In genomic region chr16:47888142-47888541, GRCh38 we compare ENCODE assay signal across 1 cellular context.
TF ChIP-seq lines count a peak whose summit lies in the region.

No MANE protein-coding gene starts in this region.

TF ChIP-seq in HepG2, 621 proteins besides CTCF, POLR2A, EP300 and RAD21 (continued from another document and continues in another):
- TF ChIP-seq AKNA (CRISPR knock-in tag; IDR thresholded peaks at IDR 0.05; ENCODE audit: borderline replicate concordance), result no peak
- TF ChIP-seq MLX (CRISPR knock-in tag; IDR thresholded peaks at IDR 0.05), result peak; percentile 96
- TF ChIP-seq ZNF792 (CRISPR knock-in tag; IDR thresholded peaks at IDR 0.05), result no peak
- TF ChIP-seq NFYB (CRISPR knock-in tag; IDR thresholded peaks at IDR 0.05), result no peak
- TF ChIP-seq ZNF337 (CRISPR knock-in tag; IDR thresholded peaks at IDR 0.05; ENCODE audit: borderline replicate concordance, low read depth), result no peak
- no peak for TF ChIP-seq ZNF788 (CRISPR knock-in tag; IDR thresholded peaks at IDR 0.05; ENCODE audit: borderline replicate concordance)
- TF ChIP-seq EZH2 (conservative IDR thresholded peaks at IDR 0.05; ENCODE audit: low read depth, low read length), result no peak
- no peak for TF ChIP-seq ZUFSP (CRISPR knock-in tag; IDR thresholded peaks at IDR 0.05; ENCODE audit: borderline replicate concordance)
- TF ChIP-seq PCBP1 (IDR thresholded peaks at IDR 0.05; ENCODE audit: borderline replicate concordance, low read depth, low read length), result no peak
- TF ChIP-seq ZNF367 (CRISPR knock-in tag; IDR thresholded peaks at IDR 0.05; ENCODE audit: borderline replicate concordance), result no peak
- TF ChIP-seq, protein P1, sequence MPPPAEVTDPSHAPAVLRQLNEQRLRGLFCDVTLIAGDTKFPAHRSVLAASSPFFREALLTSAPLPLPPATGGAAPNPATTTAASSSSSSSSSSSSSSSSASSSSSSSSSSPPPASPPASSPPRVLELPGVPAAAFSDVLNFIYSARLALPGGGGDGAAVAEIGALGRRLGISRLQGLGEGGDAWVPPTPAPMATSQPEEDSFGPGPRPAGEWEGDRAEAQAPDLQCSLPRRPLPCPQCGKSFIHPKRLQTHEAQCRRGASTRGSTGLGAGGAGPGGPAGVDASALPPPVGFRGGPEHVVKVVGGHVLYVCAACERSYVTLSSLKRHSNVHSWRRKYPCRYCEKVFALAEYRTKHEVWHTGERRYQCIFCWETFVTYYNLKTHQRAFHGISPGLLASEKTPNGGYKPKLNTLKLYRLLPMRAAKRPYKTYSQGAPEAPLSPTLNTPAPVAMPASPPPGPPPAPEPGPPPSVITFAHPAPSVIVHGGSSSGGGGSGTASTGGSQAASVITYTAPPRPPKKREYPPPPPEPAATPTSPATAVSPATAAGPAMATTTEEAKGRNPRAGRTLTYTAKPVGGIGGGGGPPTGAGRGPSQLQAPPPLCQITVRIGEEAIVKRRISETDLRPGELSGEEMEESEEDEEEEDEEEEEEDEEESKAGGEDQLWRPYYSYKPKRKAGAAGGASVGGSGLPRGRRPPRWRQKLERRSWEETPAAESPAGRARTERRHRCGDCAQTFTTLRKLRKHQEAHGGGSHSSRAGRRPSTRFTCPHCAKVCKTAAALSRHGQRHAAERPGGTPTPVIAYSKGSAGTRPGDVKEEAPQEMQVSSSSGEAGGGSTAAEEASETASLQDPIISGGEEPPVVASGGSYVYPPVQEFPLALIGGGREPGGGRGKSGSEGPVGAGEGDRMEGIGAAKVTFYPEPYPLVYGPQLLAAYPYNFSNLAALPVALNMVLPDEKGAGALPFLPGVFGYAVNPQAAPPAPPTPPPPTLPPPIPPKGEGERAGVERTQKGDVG (CRISPR knock-in tag; IDR thresholded peaks at IDR 0.05; ENCODE audit: borderline replicate concordance), result no peak
- no peak for TF ChIP-seq ZNF879 (CRISPR knock-in tag; IDR thresholded peaks at IDR 0.05)
- peak; percentile 91 for TF ChIP-seq SIX4 (CRISPR knock-in tag; IDR thresholded peaks at IDR 0.05)
- TF ChIP-seq RARA (CRISPR knock-in tag; IDR thresholded peaks at IDR 0.05), result peak; percentile 68
- no peak for TF ChIP-seq ATF7 (IDR thresholded peaks at IDR 0.05)
- peak; percentile 72; the same call in 1 of the 2 replicates for TF ChIP-seq ATF7 (CRISPR knock-in tag; IDR thresholded peaks at IDR 0.05)
- TF ChIP-seq ERF (CRISPR knock-in tag; IDR thresholded peaks at IDR 0.05), result no peak
- TF ChIP-seq BCL6 (CRISPR knock-in tag; IDR thresholded peaks at IDR 0.05), result 0 out of 2 replicates have a peak, but pooled peaks have one; percentile 33
- no peak for TF ChIP-seq CEBPB (IDR thresholded peaks at IDR 0.05; ENCODE audit: borderline replicate concordance, low read depth, low read length)
- TF ChIP-seq ZFP37 (CRISPR knock-in tag; IDR thresholded peaks at IDR 0.05; ENCODE audit: borderline replicate concordance), result no peak
- no peak for TF ChIP-seq RBM22 (optimal IDR thresholded peaks at IDR 0.05; ENCODE audit: low read length)
- no peak for TF ChIP-seq SP1 (IDR thresholded peaks at IDR 0.05)
- no peak for TF ChIP-seq SP1 (CRISPR knock-in tag; IDR thresholded peaks at IDR 0.05)
- TF ChIP-seq, protein P2, sequence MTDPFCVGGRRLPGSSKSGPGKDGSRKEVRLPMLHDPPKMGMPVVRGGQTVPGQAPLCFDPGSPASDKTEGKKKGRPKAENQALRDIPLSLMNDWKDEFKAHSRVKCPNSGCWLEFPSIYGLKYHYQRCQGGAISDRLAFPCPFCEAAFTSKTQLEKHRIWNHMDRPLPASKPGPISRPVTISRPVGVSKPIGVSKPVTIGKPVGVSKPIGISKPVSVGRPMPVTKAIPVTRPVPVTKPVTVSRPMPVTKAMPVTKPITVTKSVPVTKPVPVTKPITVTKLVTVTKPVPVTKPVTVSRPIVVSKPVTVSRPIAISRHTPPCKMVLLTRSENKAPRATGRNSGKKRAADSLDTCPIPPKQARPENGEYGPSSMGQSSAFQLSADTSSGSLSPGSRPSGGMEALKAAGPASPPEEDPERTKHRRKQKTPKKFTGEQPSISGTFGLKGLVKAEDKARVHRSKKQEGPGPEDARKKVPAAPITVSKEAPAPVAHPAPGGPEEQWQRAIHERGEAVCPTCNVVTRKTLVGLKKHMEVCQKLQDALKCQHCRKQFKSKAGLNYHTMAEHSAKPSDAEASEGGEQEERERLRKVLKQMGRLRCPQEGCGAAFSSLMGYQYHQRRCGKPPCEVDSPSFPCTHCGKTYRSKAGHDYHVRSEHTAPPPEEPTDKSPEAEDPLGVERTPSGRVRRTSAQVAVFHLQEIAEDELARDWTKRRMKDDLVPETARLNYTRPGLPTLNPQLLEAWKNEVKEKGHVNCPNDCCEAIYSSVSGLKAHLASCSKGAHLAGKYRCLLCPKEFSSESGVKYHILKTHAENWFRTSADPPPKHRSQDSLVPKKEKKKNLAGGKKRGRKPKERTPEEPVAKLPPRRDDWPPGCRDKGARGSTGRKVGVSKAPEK (CRISPR knock-in tag; IDR thresholded peaks at IDR 0.05; ENCODE audit: borderline replicate concordance), result no peak
- no peak for TF ChIP-seq ZNF343 (CRISPR knock-in tag; IDR thresholded peaks at IDR 0.05)
- TF ChIP-seq SNAPC2 (CRISPR knock-in tag; IDR thresholded peaks at IDR 0.05), result no peak
- TF ChIP-seq, protein P3, sequence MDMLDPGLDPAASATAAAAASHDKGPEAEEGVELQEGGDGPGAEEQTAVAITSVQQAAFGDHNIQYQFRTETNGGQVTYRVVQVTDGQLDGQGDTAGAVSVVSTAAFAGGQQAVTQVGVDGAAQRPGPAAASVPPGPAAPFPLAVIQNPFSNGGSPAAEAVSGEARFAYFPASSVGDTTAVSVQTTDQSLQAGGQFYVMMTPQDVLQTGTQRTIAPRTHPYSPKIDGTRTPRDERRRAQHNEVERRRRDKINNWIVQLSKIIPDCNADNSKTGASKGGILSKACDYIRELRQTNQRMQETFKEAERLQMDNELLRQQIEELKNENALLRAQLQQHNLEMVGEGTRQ (IDR thresholded peaks at IDR 0.05; ENCODE audit: low read depth, low read length), result peak; percentile 75
- TF ChIP-seq, protein P3 (CRISPR knock-in tag; IDR thresholded peaks at IDR 0.05; ENCODE audit: borderline replicate concordance), result peak; percentile 64; the same call in 1 of the 2 replicates
- no peak for TF ChIP-seq FOXJ3 (CRISPR knock-in tag; IDR thresholded peaks at IDR 0.05; ENCODE audit: borderline replicate concordance)
- no peak for TF ChIP-seq EEA1 (CRISPR knock-in tag; IDR thresholded peaks at IDR 0.05; ENCODE audit: borderline replicate concordance)
- no peak for TF ChIP-seq ZBTB46 (CRISPR knock-in tag; IDR thresholded peaks at IDR 0.05; ENCODE audit: borderline replicate concordance)
- no peak for TF ChIP-seq ZNF224 (CRISPR knock-in tag; IDR thresholded peaks at IDR 0.05)
- TF ChIP-seq ATF1 (CRISPR knock-in tag; IDR thresholded peaks at IDR 0.05), result no peak
- TF ChIP-seq ZNF841 (CRISPR knock-in tag; IDR thresholded peaks at IDR 0.05; ENCODE audit: borderline replicate concordance), result no peak
- TF ChIP-seq FOXK2 (IDR thresholded peaks at IDR 0.05), result no peak
- TF ChIP-seq, protein P4, sequence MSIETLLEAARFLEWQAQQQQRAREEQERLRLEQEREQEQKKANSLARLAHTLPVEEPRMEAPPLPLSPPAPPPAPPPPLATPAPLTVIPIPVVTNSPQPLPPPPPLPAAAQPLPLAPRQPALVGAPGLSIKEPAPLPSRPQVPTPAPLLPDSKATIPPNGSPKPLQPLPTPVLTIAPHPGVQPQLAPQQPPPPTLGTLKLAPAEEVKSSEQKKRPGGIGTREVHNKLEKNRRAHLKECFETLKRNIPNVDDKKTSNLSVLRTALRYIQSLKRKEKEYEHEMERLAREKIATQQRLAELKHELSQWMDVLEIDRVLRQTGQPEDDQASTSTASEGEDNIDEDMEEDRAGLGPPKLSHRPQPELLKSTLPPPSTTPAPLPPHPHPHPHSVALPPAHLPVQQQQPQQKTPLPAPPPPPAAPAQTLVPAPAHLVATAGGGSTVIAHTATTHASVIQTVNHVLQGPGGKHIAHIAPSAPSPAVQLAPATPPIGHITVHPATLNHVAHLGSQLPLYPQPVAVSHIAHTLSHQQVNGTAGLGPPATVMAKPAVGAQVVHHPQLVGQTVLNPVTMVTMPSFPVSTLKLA (IDR thresholded peaks at IDR 0.05), result no peak
- TF ChIP-seq, protein P5, sequence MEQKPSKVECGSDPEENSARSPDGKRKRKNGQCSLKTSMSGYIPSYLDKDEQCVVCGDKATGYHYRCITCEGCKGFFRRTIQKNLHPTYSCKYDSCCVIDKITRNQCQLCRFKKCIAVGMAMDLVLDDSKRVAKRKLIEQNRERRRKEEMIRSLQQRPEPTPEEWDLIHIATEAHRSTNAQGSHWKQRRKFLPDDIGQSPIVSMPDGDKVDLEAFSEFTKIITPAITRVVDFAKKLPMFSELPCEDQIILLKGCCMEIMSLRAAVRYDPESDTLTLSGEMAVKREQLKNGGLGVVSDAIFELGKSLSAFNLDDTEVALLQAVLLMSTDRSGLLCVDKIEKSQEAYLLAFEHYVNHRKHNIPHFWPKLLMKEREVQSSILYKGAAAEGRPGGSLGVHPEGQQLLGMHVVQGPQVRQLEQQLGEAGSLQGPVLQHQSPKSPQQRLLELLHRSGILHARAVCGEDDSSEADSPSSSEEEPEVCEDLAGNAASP (CRISPR knock-in tag; IDR thresholded peaks at IDR 0.05; ENCODE audit: borderline replicate concordance), result peak; percentile 95
- no peak for TF ChIP-seq CBFB (CRISPR knock-in tag; IDR thresholded peaks at IDR 0.05)
- TF ChIP-seq ZNF790 (CRISPR knock-in tag; IDR thresholded peaks at IDR 0.05; ENCODE audit: borderline replicate concordance), result no peak
- TF ChIP-seq ZNF234 (CRISPR knock-in tag; conservative IDR thresholded peaks at IDR 0.05), result no peak
- TF ChIP-seq, protein P6, sequence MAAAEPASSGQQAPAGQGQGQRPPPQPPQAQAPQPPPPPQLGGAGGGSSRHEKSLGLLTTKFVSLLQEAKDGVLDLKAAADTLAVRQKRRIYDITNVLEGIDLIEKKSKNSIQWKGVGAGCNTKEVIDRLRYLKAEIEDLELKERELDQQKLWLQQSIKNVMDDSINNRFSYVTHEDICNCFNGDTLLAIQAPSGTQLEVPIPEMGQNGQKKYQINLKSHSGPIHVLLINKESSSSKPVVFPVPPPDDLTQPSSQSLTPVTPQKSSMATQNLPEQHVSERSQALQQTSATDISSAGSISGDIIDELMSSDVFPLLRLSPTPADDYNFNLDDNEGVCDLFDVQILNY (CRISPR knock-in tag; conservative IDR thresholded peaks at IDR 0.05), result no peak
- no peak for TF ChIP-seq ZFP36L1 (CRISPR knock-in tag; IDR thresholded peaks at IDR 0.05)
